ENCODE assay signal across 4 cellular contexts in the genomic region with DNA sequence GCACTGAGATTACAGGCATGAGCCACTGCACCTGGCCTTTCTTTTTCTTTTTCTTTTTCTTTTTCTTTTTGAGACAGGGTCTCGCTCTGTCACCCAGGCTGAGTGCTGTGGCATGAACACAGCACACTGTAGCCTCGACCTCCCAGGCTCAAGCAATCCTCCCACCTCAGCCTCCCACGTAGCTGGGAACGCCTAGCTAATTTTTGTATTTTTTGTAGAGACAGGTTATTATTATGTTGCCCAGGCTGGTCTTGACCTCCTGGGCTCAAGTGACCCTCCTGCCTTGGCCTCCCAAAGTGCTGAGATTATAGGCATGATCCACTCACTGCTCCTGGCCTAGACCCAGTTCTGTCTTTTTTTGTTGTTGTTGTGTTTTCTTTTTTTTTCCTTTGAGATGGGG. TPM values are rescaled to one million over a fixed set of nuclear protein-coding genes. Genes with fewer than 3 reads are reported as not detected.
DNase-seq lines count a peak whose midpoint lies in the region; TF ChIP-seq lines count a peak whose summit lies in the region.
"Not testable (repeated sequence)": the region's sequence is repeated elsewhere in the genome, so short reads cannot be mapped to it uniquely, and the experiment has no call there.

No MANE protein-coding gene starts in this region.

- H3K4me1 Mint-ChIP-seq in activated naive CD4-positive, alpha-beta T cell treated with anti-CD3 and anti-CD28 coated beads for 36 hours (ENCODE audit: low read depth); activated naive CD4-positive, alpha-beta T cell treated with anti-CD3 and anti-CD28 coated beads, Interleukin-2, amount 50 U/mL, for 24 hours: not testable (repeated sequence)

- POLR2A ChIA-PET in HEK293 (lab: Yijun Ruan, JAX): interaction anchor here (0.6 to 0.7 kb wide), 2 partner anchors 45 to 207 kb away, joined by 4 to 10 read pairs; no protein-coding TSS in a partner anchor

- H3K36me3 Mint-ChIP-seq in activated naive CD4-positive, alpha-beta T cell treated with anti-CD3 and anti-CD28 coated beads for 36 hours (ENCODE audit: low read depth); activated naive CD4-positive, alpha-beta T cell treated with anti-CD3 and anti-CD28 coated beads, Interleukin-2, amount 50 U/mL, for 24 hours: not testable (repeated sequence)

- not testable (repeated sequence) for H3K36me3 ChIP-seq in HEK293 (ENCODE audit: control insufficient read depth in 2 of 2, insufficient read depth in 1 of 2, low read length in 2 of 2)

- CTCF ChIA-PET in HEK293 (lab: Yijun Ruan, JAX): interaction anchor here (0.6 kb wide), 1 partner anchor 142 kb away, joined by 3 read pairs; no protein-coding TSS in a partner anchor
- CTCF ChIA-PET in activated naive CD4-positive, alpha-beta T cell treated with anti-CD3 and anti-CD28 coated beads for 36 hours (lab: Charles Lee): not testable (repeated sequence)

- H3K4me1 ChIP-seq in HEK293 (ENCODE audit: control insufficient read depth, insufficient read depth, low read length): not testable (repeated sequence)

- peak overlapping the region; percentile 18 for H3K27ac Mint-ChIP-seq in activated naive CD4-positive, alpha-beta T cell treated with anti-CD3 and anti-CD28 coated beads for 36 hours
- peak overlapping the region; percentile 55 for H3K27ac Mint-ChIP-seq in activated naive CD4-positive, alpha-beta T cell treated with anti-CD3 and anti-CD28 coated beads, Interleukin-2, amount 50 U/mL, for 24 hours

- H3K4me3 Mint-ChIP-seq in activated naive CD4-positive, alpha-beta T cell treated with anti-CD3 and anti-CD28 coated beads for 36 hours; activated naive CD4-positive, alpha-beta T cell treated with anti-CD3 and anti-CD28 coated beads, Interleukin-2, amount 50 U/mL, for 24 hours: not testable (repeated sequence)

- H3K9me3 Mint-ChIP-seq in activated naive CD4-positive, alpha-beta T cell treated with anti-CD3 and anti-CD28 coated beads for 36 hours; activated naive CD4-positive, alpha-beta T cell treated with anti-CD3 and anti-CD28 coated beads, Interleukin-2, amount 50 U/mL, for 24 hours: not testable (repeated sequence)

- not testable (repeated sequence) for DNase-seq in activated naive CD4-positive, alpha-beta T cell treated with anti-CD3 and anti-CD28 coated beads for 36 hours
- DNase-seq in posterior vena cava (ENCODE audit: low spot score): peak; percentile 20

- not testable (repeated sequence) for H3K27me3 Mint-ChIP-seq in activated naive CD4-positive, alpha-beta T cell treated with anti-CD3 and anti-CD28 coated beads for 36 hours (ENCODE audit: low read depth); activated naive CD4-positive, alpha-beta T cell treated with anti-CD3 and anti-CD28 coated beads, Interleukin-2, amount 50 U/mL, for 24 hours

- not testable (repeated sequence) for H3K9me3 ChIP-seq in HEK293 (ENCODE audit: control insufficient read depth, insufficient read depth, low read depth, low read length)

- H3K4me3 ChIP-seq in HEK293 (ENCODE audit: low read depth, low read length): not testable (repeated sequence)

- intact Hi-C loops in activated naive CD4-positive, alpha-beta T cell treated with anti-CD3 and anti-CD28 coated beads for 36 hours (cut with micrococcal nuclease); posterior vena cava (cut with DNase I): not testable (repeated sequence)

- not testable (repeated sequence) for TF ChIP-seq CTCF in HEK293 (tag by site-specific recombination; IDR thresholded peaks at IDR 0.05)

- not testable (repeated sequence) for H3K27ac ChIP-seq in HEK293 (ENCODE audit: extremely low read depth, low read depth, low read length)

TF ChIP-seq in HEK293, 187 proteins besides CTCF, POLR2A, EP300 and RAD21:
- TF ChIP-seq GLIS1 (tag by site-specific recombination; IDR thresholded peaks at IDR 0.05) (peak; percentile 41; the same call in 1 of the 2 replicates), EGR2 (tag by site-specific recombination; IDR thresholded peaks at IDR 0.05; ENCODE audit: low read depth) (peak; percentile 54; the same call in 1 of the 2 replicates), ZFHX2 (tag by site-specific recombination; conservative IDR thresholded peaks at IDR 0.05) (peak; percentile 60)

RNA-seq across cellular contexts. Expression of a gene that starts 28.6 kb away (rescaled TPM):
- 1 to 10 TPM; 4.0 to 5.2 TPM for total RNA-seq in activated naive CD4-positive, alpha-beta T cell treated with anti-CD3 and anti-CD28 coated beads for 36 hours
- 10 to 100 TPM; 16.6 to 18.0 TPM for total RNA-seq in posterior vena cava

RNA-seq across cellular contexts. Expression of a gene that starts 48.8 kb away (rescaled TPM):
- 10 to 100 TPM; 91.9 to 96.4 TPM for total RNA-seq in activated naive CD4-positive, alpha-beta T cell treated with anti-CD3 and anti-CD28 coated beads for 36 hours
- 10 to 100 TPM; 37.5 to 38.1 TPM for total RNA-seq in posterior vena cava
